ENCODE assay signal across 9 cellular contexts in genomic region chrX:40012039-40012799, GRCh38.
DNase-seq lines count a peak whose midpoint lies in the region; ATAC-seq and TF ChIP-seq lines count a peak whose summit lies in the region.
"Had no signal": no experiment of that assay in that cellular context is flagged by ENCODE, and none has a peak within 500 bp of the region (broad histone marks: within the 10 kb centered on the region; RNA-seq: fewer than 3 reads in every experiment).

No MANE protein-coding gene starts in this region.

- H3K4me1 ChIP-seq in iPS-15b (ENCODE audit: control insufficient read depth, insufficient read depth, low read length) (peaks cover 22% of the 10 kb centered on the region), smooth muscle cell (ENCODE audit: low read depth) (peaks cover 40% of the 10 kb centered on the region)

- H3F3A ChIP-seq in smooth muscle cell (ENCODE audit: low read depth) = peaks cover 36% of the 10 kb centered on the region

- peaks cover 2% of the 10 kb centered on the region for H3K27me3 Mint-ChIP-seq in activated naive CD8-positive, alpha-beta T cell

- DNase-seq in GM10266 (ENCODE audit: extremely low spot score) (peak; percentile 42), HPDE6-E6E7 (ENCODE audit: extremely low spot score) (peak; percentile 23), smooth muscle cell (lab: John Stamatoyannopoulos, UW; ENCODE audit: unreplicated experiment) (peak; percentile 52)

- peaks cover 26% of the 10 kb centered on the region for H3K4me1 Mint-ChIP-seq in activated naive CD8-positive, alpha-beta T cell (ENCODE audit: low read depth)

- ATAC-seq in GM18907 (IDR thresholded peaks at IDR 0.05; ENCODE audit: unreplicated experiment) (no peak), GM21737 (IDR thresholded peaks at IDR 0.05; ENCODE audit: unreplicated experiment) (no peak), HG03175 (IDR thresholded peaks at IDR 0.05; ENCODE audit: unreplicated experiment) (no peak)

- H3K4me2 ChIP-seq in smooth muscle cell = peak overlapping the region; percentile 86

- no peak for TF ChIP-seq CTCF in GM10266 (IDR thresholded peaks at IDR 0.05; ENCODE audit: control insufficient read depth, insufficient read depth, low read depth, missing control alignments)
- no peak for TF ChIP-seq CTCF in smooth muscle cell (IDR thresholded peaks at IDR 0.05; ENCODE audit: borderline replicate concordance, insufficient read depth, poor library complexity, severe bottlenecking)

- H3K4me3 ChIP-seq in iPS-15b (ENCODE audit: low read depth, low read length) = peak overlapping the region; percentile 39
- peak overlapping the region; percentile 73 for H3K4me3 ChIP-seq in smooth muscle cell
- H3K4me3 ChIP-seq: SK-N-MC had no signal

- no peaks in the 10 kb centered on the region for H3K79me2 ChIP-seq in smooth muscle cell (ENCODE audit: low read depth)

- H3K27ac ChIP-seq in smooth muscle cell (ENCODE audit: low read depth) = peak overlapping the region; percentile 78
- H3K27ac ChIP-seq: SK-N-MC had no signal

- no peaks in the 10 kb centered on the region for H3K36me3 Mint-ChIP-seq in activated naive CD8-positive, alpha-beta T cell

- 15% methylated on average over 48 of the region's 57 CpGs for WGBS in smooth muscle cell (ENCODE audit: low lambda C conversion rate)

- H4K20me1 ChIP-seq in smooth muscle cell (ENCODE audit: low read depth) = no peaks in the 10 kb centered on the region

- H3K27me3 ChIP-seq in iPS-15b (ENCODE audit: control insufficient read depth, insufficient read depth, low read length) (peaks cover 79% of the 10 kb centered on the region), smooth muscle cell (ENCODE audit: low read depth) (no peaks in the 10 kb centered on the region)

- H3K9ac ChIP-seq in iPS-15b (ENCODE audit: low read depth, low read length) (no peak overlapping the region), smooth muscle cell (ENCODE audit: low read depth) (peak overlapping the region; percentile 70)

- H3K27ac Mint-ChIP-seq in activated naive CD8-positive, alpha-beta T cell = peak overlapping the region; percentile 66

- H3K4me3 Mint-ChIP-seq in activated naive CD8-positive, alpha-beta T cell = peak overlapping the region; percentile 63

- no peaks in the 10 kb centered on the region for H3K9me3 Mint-ChIP-seq in activated naive CD8-positive, alpha-beta T cell (ENCODE audit: low read depth)

- no peaks in the 10 kb centered on the region for H3K9me3 ChIP-seq in iPS-15b (ENCODE audit: control insufficient read depth, insufficient read depth, low read length)
- H3K9me3 ChIP-seq in smooth muscle cell (replicated peaks; ENCODE audit: low read depth) = no peaks in the 10 kb centered on the region

- H2AFZ ChIP-seq in smooth muscle cell (ENCODE audit: low read depth) = peak overlapping the region; percentile 69

- H3K36me3 ChIP-seq in iPS-15b (ENCODE audit: control insufficient read depth, insufficient read depth, low read length) (no peaks in the 10 kb centered on the region), smooth muscle cell (ENCODE audit: low read depth) (no peaks in the 10 kb centered on the region)
